20 cellular contexts compared by ENCODE assay signal in genomic region chr12:19964549-19964948, GRCh38.
"Had no signal": no experiment of that assay in that cellular context is flagged by ENCODE, and none has a peak within 500 bp of the region (broad histone marks: within the 10 kb centered on the region; RNA-seq: fewer than 3 reads in every experiment).

No MANE protein-coding gene starts in this region.

- H3K9me3 ChIP-seq: adrenal gland, transverse colon had no signal

- H3K9ac ChIP-seq: parathyroid adenoma had no signal

- H3K4me1 Mint-ChIP-seq: activated CD8-positive, alpha-beta memory T cell treated with anti-CD3 and anti-CD28 coated beads, Interleukin-2, amount 10 ng/mL, durations not matched to agents 7 days and 5 days; activated naive CD4-positive, alpha-beta T cell treated with anti-CD3 and anti-CD28 coated beads, Interleukin-2, amount 50 U/mL, for 24 hours; central memory CD8-positive, alpha-beta T cell; naive B cell had no signal

- H3K36me3 ChIP-seq: adrenal gland, transverse colon had no signal

- H3K27ac ChIP-seq: adrenal gland, parathyroid adenoma, SK-N-MC, transverse colon, VCaP had no signal

- ATAC-seq: activated CD8-positive, alpha-beta memory T cell treated with anti-CD3 and anti-CD28 coated beads, Interleukin-2, amount 10 ng/mL, durations not matched to agents 7 days and 5 days; stimulated activated naive B cell treated with anti-CD40 and anti-IgM and Interleukin-4, amounts not matched to agents 10 μg/mL and 1 μg/mL and 100 μg/mL, for 72 hours had no signal

- H3K27me3 ChIP-seq: adrenal gland, transverse colon had no signal

- DNase-seq: activated CD4-positive, alpha-beta T cell treated with anti-CD3 and anti-CD28 coated beads, Interleukin-2, amount 50 U/mL, for 48 hours; activated CD8-positive, alpha-beta memory T cell treated with anti-CD3 and anti-CD28 coated beads, Interleukin-2, amount 10 ng/mL, durations not matched to agents 7 days and 5 days; activated T-cell treated with anti-CD3 and anti-CD28 coated beads, Interleukin-2, amount 50 U/mL, for 24 hours; adrenal gland; naive B cell; retina; stimulated activated CD4-positive, alpha-beta T cell treated with anti-CD3 and anti-CD28 coated beads, Interleukin-15, amount 100 ng/mL, for 24 hours; stimulated activated CD4-positive, alpha-beta T cell treated with anti-CD3 and anti-CD28 coated beads, Interleukin-4, amount 100 ng/mL, for 1 hour; stimulated activated naive B cell treated with anti-CD40 and anti-IgM and Interleukin-4, amounts not matched to agents 10 μg/mL and 1 μg/mL and 100 μg/mL, for 72 hours; T-helper 1 cell; T1000; transverse colon had no signal

- H3K27me3 Mint-ChIP-seq: activated naive CD4-positive, alpha-beta T cell treated with anti-CD3 and anti-CD28 coated beads, Interleukin-2, amount 50 U/mL, for 24 hours; activated T-cell treated with anti-CD3 and anti-CD28 coated beads, Interleukin-2, amount 50 U/mL, for 24 hours; brain; central memory CD8-positive, alpha-beta T cell; dendritic cell treated with granulocyte-macrophage colony-stimulating factor and Interleukin-4, amounts not matched to agents 40 ng/mL and 50 ng/mL, for 4 days; naive B cell; stimulated activated naive B cell treated with anti-CD40 and anti-IgM and Interleukin-4, amounts not matched to agents 10 μg/mL and 1 μg/mL and 100 μg/mL, for 72 hours had no signal

- H3K27ac Mint-ChIP-seq: activated CD8-positive, alpha-beta memory T cell treated with anti-CD3 and anti-CD28 coated beads, Interleukin-2, amount 10 ng/mL, durations not matched to agents 7 days and 5 days; activated naive CD4-positive, alpha-beta T cell treated with anti-CD3 and anti-CD28 coated beads, Interleukin-2, amount 50 U/mL, for 24 hours; activated T-cell treated with anti-CD3 and anti-CD28 coated beads, Interleukin-2, amount 50 U/mL, for 24 hours; brain; dendritic cell treated with granulocyte-macrophage colony-stimulating factor and Interleukin-4, amounts not matched to agents 40 ng/mL and 50 ng/mL, for 4 days; naive B cell; stimulated activated naive B cell treated with anti-CD40 and anti-IgM and Interleukin-4, amounts not matched to agents 10 μg/mL and 1 μg/mL and 100 μg/mL, for 72 hours had no signal

- H3K36me3 Mint-ChIP-seq: activated CD8-positive, alpha-beta memory T cell treated with anti-CD3 and anti-CD28 coated beads, Interleukin-2, amount 10 ng/mL, durations not matched to agents 7 days and 5 days; activated naive CD4-positive, alpha-beta T cell treated with anti-CD3 and anti-CD28 coated beads, Interleukin-2, amount 50 U/mL, for 24 hours; brain; naive B cell; stimulated activated naive B cell treated with anti-CD40 and anti-IgM and Interleukin-4, amounts not matched to agents 10 μg/mL and 1 μg/mL and 100 μg/mL, for 72 hours had no signal

- H3K4me3 Mint-ChIP-seq: activated CD8-positive, alpha-beta memory T cell treated with anti-CD3 and anti-CD28 coated beads, Interleukin-2, amount 10 ng/mL, durations not matched to agents 7 days and 5 days; activated naive CD4-positive, alpha-beta T cell treated with anti-CD3 and anti-CD28 coated beads, Interleukin-2, amount 50 U/mL, for 24 hours; activated T-cell treated with anti-CD3 and anti-CD28 coated beads, Interleukin-2, amount 50 U/mL, for 24 hours; brain; central memory CD8-positive, alpha-beta T cell; dendritic cell treated with granulocyte-macrophage colony-stimulating factor and Interleukin-4, amounts not matched to agents 40 ng/mL and 50 ng/mL, for 4 days; naive B cell; stimulated activated naive B cell treated with anti-CD40 and anti-IgM and Interleukin-4, amounts not matched to agents 10 μg/mL and 1 μg/mL and 100 μg/mL, for 72 hours had no signal

- H2AFZ ChIP-seq: parathyroid adenoma had no signal

- H3K4me1 ChIP-seq: adrenal gland, parathyroid adenoma had no signal

- H3K4me3 ChIP-seq: adrenal gland, lung, SK-N-MC, transverse colon had no signal

- H3K79me2 ChIP-seq: parathyroid adenoma had no signal

- H3K9me3 Mint-ChIP-seq: activated naive CD4-positive, alpha-beta T cell treated with anti-CD3 and anti-CD28 coated beads, Interleukin-2, amount 50 U/mL, for 24 hours; activated T-cell treated with anti-CD3 and anti-CD28 coated beads, Interleukin-2, amount 50 U/mL, for 24 hours; brain; central memory CD8-positive, alpha-beta T cell; dendritic cell treated with granulocyte-macrophage colony-stimulating factor and Interleukin-4, amounts not matched to agents 40 ng/mL and 50 ng/mL, for 4 days had no signal
